9 cellular contexts compared by ENCODE assay signal in genomic region chr2:62014102-62014501, GRCh38.
DNase-seq lines count a peak whose midpoint lies in the region; ATAC-seq and TF ChIP-seq lines count a peak whose summit lies in the region.
"Had no signal": no experiment of that assay in that cellular context is flagged by ENCODE, and none has a peak within 500 bp of the region (broad histone marks: within the 10 kb centered on the region; RNA-seq: fewer than 3 reads in every experiment).

No MANE protein-coding gene starts in this region.

- no peaks in the 10 kb centered on the region for H3K27me3 Mint-ChIP-seq in natural killer cell treated with Interleukin-12 subunit alpha and Interleukin-12 subunit beta and Interleukin-15 and Interleukin-18, amount 100 ng/mL, for 72 hours
- no peaks in the 10 kb centered on the region for H3K27me3 Mint-ChIP-seq in T-helper 17 cell
- no peaks in the 10 kb centered on the region for H3K27me3 Mint-ChIP-seq in CD8-positive, alpha-beta memory T cell
- H3K27me3 Mint-ChIP-seq: IgD-negative memory B cell had no signal

- POLR2A ChIA-PET in CD8-positive, alpha-beta memory T cell (lab: Charles Lee) = no interaction called here

- H3K9me3 Mint-ChIP-seq in natural killer cell treated with Interleukin-12 subunit alpha and Interleukin-12 subunit beta and Interleukin-15 and Interleukin-18, amount 100 ng/mL, for 72 hours = no peaks in the 10 kb centered on the region
- no peaks in the 10 kb centered on the region for H3K9me3 Mint-ChIP-seq in CD8-positive, alpha-beta memory T cell
- H3K9me3 Mint-ChIP-seq: IgD-negative memory B cell had no signal

- H3K27me3 ChIP-seq in adipocyte (replicated peaks; ENCODE audit: control insufficient read depth, insufficient read depth, low read length) = no peaks in the 10 kb centered on the region
- no peaks in the 10 kb centered on the region for H3K27me3 ChIP-seq in right cardiac atrium (ENCODE audit: control insufficient read depth, insufficient read depth)
- no peaks in the 10 kb centered on the region for H3K27me3 ChIP-seq in stomach smooth muscle (ENCODE audit: control insufficient read depth in 1 of 2, insufficient read depth in 2 of 2, low read length in 2 of 2)
- H3K27me3 ChIP-seq in CD8-positive, alpha-beta memory T cell (ENCODE audit: insufficient read depth, low read length, poor library complexity, severe bottlenecking) = no peaks in the 10 kb centered on the region

- peaks cover 11% of the 10 kb centered on the region for H3K4me1 ChIP-seq in adipocyte (ENCODE audit: control insufficient read depth, insufficient read depth, low read length)
- H3K4me1 ChIP-seq in right cardiac atrium (ENCODE audit: control insufficient read depth, insufficient read depth, low read length) = peaks cover 4% of the 10 kb centered on the region
- H3K4me1 ChIP-seq in stomach smooth muscle (ENCODE audit: control insufficient read depth, insufficient read depth, low read length) = peaks cover 5% of the 10 kb centered on the region
- no peaks in the 10 kb centered on the region for H3K4me1 ChIP-seq in CD8-positive, alpha-beta memory T cell (ENCODE audit: insufficient read depth, low read length)

- no peak for TF ChIP-seq CTCF in LNCaP clone FGC (IDR thresholded peaks at IDR 0.05; ENCODE audit: control insufficient read depth, extremely low read depth, insufficient read depth)

- H3K27ac Mint-ChIP-seq in natural killer cell treated with Interleukin-12 subunit alpha and Interleukin-12 subunit beta and Interleukin-15 and Interleukin-18, amount 100 ng/mL, for 72 hours = no peak overlapping the region
- no peak overlapping the region for H3K27ac Mint-ChIP-seq in T-helper 17 cell
- H3K27ac Mint-ChIP-seq in CD8-positive, alpha-beta memory T cell = peak overlapping the region in 1 of 8 donors; percentile 68
- H3K27ac Mint-ChIP-seq: IgD-negative memory B cell had no signal

- peak overlapping the region; percentile 15 for H3K27ac ChIP-seq in right cardiac atrium (ENCODE audit: low read length)
- H3K27ac ChIP-seq in stomach smooth muscle (ENCODE audit: low read length) = peak overlapping the region; percentile 13
- no peak overlapping the region for H3K27ac ChIP-seq in CD8-positive, alpha-beta memory T cell (ENCODE audit: low read depth, low read length)

- H3K36me3 ChIP-seq in adipocyte (ENCODE audit: control insufficient read depth, insufficient read depth, low read length, severe bottlenecking) = no peaks in the 10 kb centered on the region
- H3K36me3 ChIP-seq in stomach smooth muscle (ENCODE audit: control insufficient read depth in 2 of 2, insufficient read depth in 2 of 2, low read length in 2 of 2) = no peaks in the 10 kb centered on the region
- H3K36me3 ChIP-seq in CD8-positive, alpha-beta memory T cell (ENCODE audit: insufficient read depth, low read length) = no peaks in the 10 kb centered on the region

- peak; percentile 97 to 99 for ATAC-seq in right cardiac atrium
- no peak for ATAC-seq in natural killer cell treated with Interleukin-12 subunit alpha and Interleukin-12 subunit beta and Interleukin-15 and Interleukin-18, amount 100 ng/mL, for 72 hours
- no peak for ATAC-seq in T-helper 17 cell
- ATAC-seq in HG02973 (IDR thresholded peaks at IDR 0.05; ENCODE audit: unreplicated experiment) = no peak

- no peaks in the 10 kb centered on the region for H3K36me3 Mint-ChIP-seq in natural killer cell treated with Interleukin-12 subunit alpha and Interleukin-12 subunit beta and Interleukin-15 and Interleukin-18, amount 100 ng/mL, for 72 hours
- H3K36me3 Mint-ChIP-seq in T-helper 17 cell (ENCODE audit: low read depth) = peaks cover 13% of the 10 kb centered on the region
- H3K36me3 Mint-ChIP-seq in CD8-positive, alpha-beta memory T cell = peaks cover 2 to 10% (median 9%) of the 10 kb centered on the region in 3 donors

- no peaks in the 10 kb centered on the region for H3K9me3 ChIP-seq in adipocyte (ENCODE audit: control insufficient read depth, low read length)
- H3K9me3 ChIP-seq in right cardiac atrium (ENCODE audit: control insufficient read depth, low read length) = no peaks in the 10 kb centered on the region
- H3K9me3 ChIP-seq in stomach smooth muscle (ENCODE audit: control insufficient read depth in 2 of 2, low read length in 2 of 2) = no peaks in the 10 kb centered on the region
- H3K9me3 ChIP-seq in T-helper 17 cell (ENCODE audit: control insufficient read depth, low read length, poor library complexity, severe bottlenecking) = no peaks in the 10 kb centered on the region
- no peaks in the 10 kb centered on the region for H3K9me3 ChIP-seq in CD8-positive, alpha-beta memory T cell (ENCODE audit: low read length)

- DNase-seq in LNCaP clone FGC (ENCODE audit: low read depth) = peak; percentile 93
- peak; percentile 87 for DNase-seq in adipocyte (ENCODE audit: low read depth)
- peak; percentile 73 to 90 (median 83) for DNase-seq in right cardiac atrium
- no peak for DNase-seq in natural killer cell treated with Interleukin-12 subunit alpha and Interleukin-12 subunit beta and Interleukin-15 and Interleukin-18, amount 100 ng/mL, for 72 hours (ENCODE audit: low spot score)
- DNase-seq in T-helper 17 cell = no peak
- DNase-seq in CD8-positive, alpha-beta memory T cell = no peak

- H3K4me3 Mint-ChIP-seq in natural killer cell treated with Interleukin-12 subunit alpha and Interleukin-12 subunit beta and Interleukin-15 and Interleukin-18, amount 100 ng/mL, for 72 hours = no peak overlapping the region
- H3K4me3 Mint-ChIP-seq in T-helper 17 cell = no peak overlapping the region
- H3K4me3 Mint-ChIP-seq in CD8-positive, alpha-beta memory T cell = no peak overlapping the region
- H3K4me3 Mint-ChIP-seq: IgD-negative memory B cell had no signal

- H3K4me3 ChIP-seq in LNCaP clone FGC (ENCODE audit: low read depth, low read length) (no peak overlapping the region), adipocyte (ENCODE audit: low read length) (no peak overlapping the region), right cardiac atrium (ENCODE audit: low read length) (no peak overlapping the region), stomach smooth muscle (ENCODE audit: low read length in 2 of 2) (no peak overlapping the region)
- no peak overlapping the region for H3K4me3 ChIP-seq in CD8-positive, alpha-beta memory T cell (ENCODE audit: low read length)

- H3K4me1 Mint-ChIP-seq in natural killer cell treated with Interleukin-12 subunit alpha and Interleukin-12 subunit beta and Interleukin-15 and Interleukin-18, amount 100 ng/mL, for 72 hours (ENCODE audit: low read depth in 2 of 2) = peaks cover 6 to 17% of the 10 kb centered on the region in 2 donors
- peaks cover 16% of the 10 kb centered on the region for H3K4me1 Mint-ChIP-seq in T-helper 17 cell
- peaks cover 3 to 5% (median 4%) of the 10 kb centered on the region in 3 donors for H3K4me1 Mint-ChIP-seq in CD8-positive, alpha-beta memory T cell

- 9% methylated on average over 2 of the region's 2 CpGs for WGBS in right cardiac atrium

- H3K9ac ChIP-seq in adipocyte (ENCODE audit: low read length) (no peak overlapping the region), stomach smooth muscle (ENCODE audit: low read length in 2 of 2) (no peak overlapping the region)

- CTCF ChIA-PET in CD8-positive, alpha-beta memory T cell (lab: Charles Lee) = no interaction called here

- intact Hi-C loops in right cardiac atrium (cut with DNase I) = loop anchor here in 2 of 4 donors (10.0 kb wide), 2 partner anchors 161 to 171 kb away; no protein-coding TSS in a partner anchor

Comparison
In these comparisons a context has a peak if more than half of its experiments do, and no peak if none do; other contexts are left out.
1. DNase-seq: peak in LNCaP clone FGC (single experiment), adipocyte (single experiment) and right cardiac atrium (3 of 3); none in natural killer cell treated with Interleukin-12 subunit alpha and Interleukin-12 subunit beta and Interleukin-15 and Interleukin-18, amount 100 ng/mL, for 72 hours (single experiment), T-helper 17 cell (0 of 3) and CD8-positive, alpha-beta memory T cell (0 of 5).
2. ATAC-seq: peak in right cardiac atrium (2 of 2); none in natural killer cell treated with Interleukin-12 subunit alpha and Interleukin-12 subunit beta and Interleukin-15 and Interleukin-18, amount 100 ng/mL, for 72 hours (0 of 2), T-helper 17 cell (single experiment) and HG02973 (single experiment).